In genomic region chr6:159715168-159715567, GRCh38 we compare ENCODE assay signal across 21 cellular contexts. TPM values are rescaled to one million over a fixed set of nuclear protein-coding genes. Genes with fewer than 3 reads are reported as not detected.
A peak's percentile ranks its signal among the peaks of the same experiment; 100 is the strongest.
DNase-seq lines count a peak whose midpoint lies in the region; ATAC-seq and TF ChIP-seq lines count a peak whose summit lies in the region.
"Had no signal": no experiment of that assay in that cellular context is flagged by ENCODE, and none has a peak within 500 bp of the region (broad histone marks: within the 10 kb centered on the region; RNA-seq: fewer than 3 reads in every experiment).

No MANE protein-coding gene starts in this region.

- H3K4me3 ChIP-seq in BLaER1 (no peak overlapping the region), fibroblast of pulmonary artery (replicated peaks; ENCODE audit: low read depth, low read length) (no peak overlapping the region), skeletal muscle tissue (ENCODE audit: low read length in 3 of 3) (no peak overlapping the region)
- H3K4me3 ChIP-seq: dorsolateral prefrontal cortex, GM12878, ovary, SJCRH30 had no signal

- DNase-seq in MV-4-11 (lab: John Stamatoyannopoulos, UW) (peak; percentile 63), fibroblast of pulmonary artery (ENCODE audit: low read depth) (peak; percentile 17), posterior vena cava (ENCODE audit: low spot score) (no peak), T-cell (no peak), natural killer cell (no peak)
- DNase-seq: activated CD4-positive, alpha-beta T cell treated with anti-CD3 and anti-CD28 coated beads for 36 hours; activated naive CD4-positive, alpha-beta T cell treated with Interleukin-2 at 50 U/mL for 16 hours; Calu3; dorsolateral prefrontal cortex; hypothalamus; NCI-H1930; NCI-H446 treated with DMSO at 0.1 percent for 48 hours; ovary; SJCRH30; stimulated activated CD4-positive, alpha-beta T cell treated with anti-CD3 and anti-CD28 coated beads, Interleukin-15, amount 100 ng/mL, for 24 hours; stimulated activated naive CD8-positive, alpha-beta T cell treated with anti-CD3 and anti-CD28 coated beads, Interleukin-15, Interleukin-2, amounts not matched to agents 100 U/mL and 50 U/mL, for 24 hours had no signal

- H3K27ac ChIP-seq in BLaER1 (no peak overlapping the region), skeletal muscle tissue (ENCODE audit: low read depth, low read length) (peak overlapping the region; percentile 85)
- H3K27ac ChIP-seq: ovary, SJCRH30 had no signal

- H3K27me3 Mint-ChIP-seq in T-cell (no peaks in the 10 kb centered on the region), natural killer cell (ENCODE audit: low read depth in 2 of 2) (no peaks in the 10 kb centered on the region)
- H3K27me3 Mint-ChIP-seq: activated CD4-positive, alpha-beta T cell treated with anti-CD3 and anti-CD28 coated beads for 36 hours; brain had no signal

- H3K9me3 ChIP-seq in BLaER1 (peaks cover 3% of the 10 kb centered on the region; the same call in 1 of the 2 replicates), skeletal muscle tissue (ENCODE audit: control insufficient read depth in 3 of 3, low read length in 3 of 3) (no peaks in the 10 kb centered on the region)
- H3K9me3 ChIP-seq: ovary, SJCRH30 had no signal

- peaks cover 21% of the 10 kb centered on the region for H3K4me1 ChIP-seq in BLaER1
- H3K4me1 ChIP-seq in skeletal muscle tissue (ENCODE audit: control insufficient read depth in 3 of 3, insufficient read depth in 3 of 3, low read length in 3 of 3): peaks cover 13 to 22% (median 14%) of the 10 kb centered on the region in 3 donors
- H3K4me1 ChIP-seq: SJCRH30 had no signal

- H3K27me3 ChIP-seq in BLaER1 (no peaks in the 10 kb centered on the region), skeletal muscle tissue (ENCODE audit: control insufficient read depth in 3 of 3, insufficient read depth in 3 of 3, low read length in 3 of 3) (no peaks in the 10 kb centered on the region)
- H3K27me3 ChIP-seq: dorsolateral prefrontal cortex, ovary, SJCRH30 had no signal

- H3K9ac ChIP-seq in BLaER1 (no peak overlapping the region), skeletal muscle tissue (ENCODE audit: low read depth in 1 of 3, low read length in 3 of 3) (no peak overlapping the region)

- H3K9me3 Mint-ChIP-seq in T-cell: no peaks in the 10 kb centered on the region
- H3K9me3 Mint-ChIP-seq in natural killer cell: no peaks in the 10 kb centered on the region
- H3K9me3 Mint-ChIP-seq: brain had no signal

- H3K27ac Mint-ChIP-seq in T-cell (no peak overlapping the region), natural killer cell (no peak overlapping the region)
- H3K27ac Mint-ChIP-seq: activated CD4-positive, alpha-beta T cell treated with anti-CD3 and anti-CD28 coated beads for 36 hours had no signal

- H3K36me3 Mint-ChIP-seq in T-cell (no peaks in the 10 kb centered on the region), natural killer cell (no peaks in the 10 kb centered on the region)

- H3K36me3 ChIP-seq in BLaER1 (0 out of 2 replicates have a peak, but pooled peaks cover 3% of the 10 kb centered on the region), skeletal muscle tissue (ENCODE audit: control insufficient read depth in 3 of 3, insufficient read depth in 3 of 3, low read length in 3 of 3) (no peaks in the 10 kb centered on the region)
- H3K36me3 ChIP-seq: ovary, SJCRH30 had no signal

- ATAC-seq in T-cell (replicated peaks in 1 of 4) (no peak), HG02840 (IDR thresholded peaks at IDR 0.05; ENCODE audit: low FRiP score, unreplicated experiment) (no peak), natural killer cell (no peak)
- ATAC-seq: activated CD4-positive, alpha-beta T cell treated with anti-CD3 and anti-CD28 coated beads for 36 hours; GM12878; stimulated activated naive CD8-positive, alpha-beta T cell treated with anti-CD3 and anti-CD28 coated beads, Interleukin-15, Interleukin-2, amounts not matched to agents 100 U/mL and 50 U/mL, for 24 hours had no signal

- peak overlapping the region; percentile 8; the same call in 1 of the 2 replicates for H3K4me2 ChIP-seq in BLaER1

- H4K20me1 ChIP-seq in BLaER1: no peaks in the 10 kb centered on the region

- TF ChIP-seq CTCF in fibroblast of pulmonary artery (IDR thresholded peaks at IDR 0.05; ENCODE audit: low read length, missing control alignments) (no peak), natural killer cell (IDR thresholded peaks at IDR 0.05) (no peak)

- H3K4me1 Mint-ChIP-seq in T-cell (no peaks in the 10 kb centered on the region), natural killer cell (peaks cover 5 to 8% of the 10 kb centered on the region in 2 donors)

- CTCF ChIA-PET in T-cell (lab: Charles Lee): no interaction called here

- intact Hi-C loops in posterior vena cava (cut with DNase I): no loop called here
- intact Hi-C loops in natural killer cell (cut with micrococcal nuclease): no loop called here

- H3K4me3 Mint-ChIP-seq in T-cell: no peak overlapping the region
- no peak overlapping the region for H3K4me3 Mint-ChIP-seq in natural killer cell
- H3K4me3 Mint-ChIP-seq: activated CD4-positive, alpha-beta T cell treated with anti-CD3 and anti-CD28 coated beads for 36 hours had no signal

- POLR2A ChIA-PET in T-cell (lab: Charles Lee): no interaction called here

RNA-seq across cellular contexts. Expression of gene WTAP, which starts 12.1 kb away (rescaled TPM):
- total RNA-seq in skeletal muscle tissue (64.7 TPM), posterior vena cava (10 to 100 TPM; 70.1 to 84.7 TPM), T-cell (100 to 1,000 TPM; 119 to 177 (median 126) TPM), natural killer cell (100 to 1,000 TPM; 141 to 167 (median 164) TPM)

RNA-seq across cellular contexts. Expression of gene SOD2, which starts 22.1 kb away (rescaled TPM):
- total RNA-seq in skeletal muscle tissue (28.7 TPM), posterior vena cava (100 to 1,000 TPM; 584 to 998 TPM), T-cell (100 to 1,000 TPM in 3 of 5 donors, 10 to 100 TPM in 2; 81.2 to 143 (median 112) TPM), natural killer cell (100 to 1,000 TPM in 2 of 3 donors, 10 to 100 TPM in 1; 81.3 to 156 (median 138) TPM)

RNA-seq across cellular contexts. Expression of gene ACAT2, which starts 46.7 kb away (rescaled TPM):
- total RNA-seq in skeletal muscle tissue: 5.2 TPM
- 10 to 100 TPM; 11.0 to 13.6 TPM for total RNA-seq in posterior vena cava
- 10 to 100 TPM; 21.5 to 28.2 (median 27.4) TPM for total RNA-seq in T-cell
- total RNA-seq in natural killer cell: 10 to 100 TPM; 21.7 to 31.7 (median 26.5) TPM

Comparison
In these comparisons a context has a peak if more than half of its experiments do, and no peak if none do; other contexts are left out.
1. DNase-seq: peak in MV-4-11 (single experiment) and fibroblast of pulmonary artery (single experiment); none in posterior vena cava (single experiment), T-cell (0 of 34) and natural killer cell (single experiment).